ENCODE assay signal across 8 cellular contexts in the genomic region with DNA sequence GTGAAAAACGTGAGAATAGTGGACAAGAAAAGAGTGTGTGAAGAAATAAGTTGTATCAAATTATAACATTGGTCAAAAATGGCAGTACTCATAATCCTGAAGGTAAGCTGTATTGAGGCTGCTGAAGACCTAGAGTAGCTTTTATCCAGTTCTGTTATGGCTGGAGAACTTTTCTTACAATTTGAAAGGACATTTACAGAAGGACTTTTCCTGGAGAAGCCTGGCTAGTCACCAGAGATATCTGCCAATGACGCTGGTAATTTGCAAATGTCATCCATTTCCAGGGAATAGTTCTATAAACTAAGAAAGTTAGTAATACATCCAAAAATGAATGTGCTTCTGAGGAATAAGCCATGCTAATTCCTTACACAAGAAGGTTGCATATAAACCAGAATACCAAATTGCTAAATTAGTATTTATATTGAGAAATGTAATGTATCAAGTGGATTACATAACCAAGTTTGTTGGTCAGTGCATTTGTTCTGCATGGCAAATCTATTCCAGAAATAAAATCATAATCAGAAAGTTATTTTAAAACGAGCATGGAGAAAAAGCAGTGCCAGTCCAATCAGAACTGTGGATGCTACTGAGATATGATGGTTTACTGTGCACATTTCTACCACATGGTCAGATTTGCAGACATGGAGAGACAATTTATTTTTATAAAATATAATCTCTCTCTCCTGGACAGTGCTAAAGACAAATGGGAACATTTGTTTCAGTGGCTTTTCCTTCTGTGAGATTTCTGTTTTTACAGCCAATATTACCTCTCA.
"Had no signal": no experiment of that assay in that cellular context is flagged by ENCODE, and none has a peak within 500 bp of the region (broad histone marks: within the 10 kb centered on the region; RNA-seq: fewer than 3 reads in every experiment).

No MANE protein-coding gene starts in this region.

- H3K36me3 ChIP-seq: HAP-1 had no signal

- H3K4me1 ChIP-seq: HAP-1 had no signal

- H3K4me3 ChIP-seq: GM23248, HAP-1 had no signal

- ATAC-seq: HCT116 had no signal

- DNase-seq: GM23248, GOT3, H7, HFFc6, IMR-90 had no signal

- H3K27ac ChIP-seq: GM23248, HL-60 had no signal
